9 cellular contexts compared by ENCODE assay signal in genomic region chr6:30101423-30101938, GRCh38. TPM values are rescaled to one million over a fixed set of nuclear protein-coding genes. Genes with fewer than 3 reads are reported as not detected.
DNase-seq lines count a peak whose midpoint lies in the region; ATAC-seq and TF ChIP-seq lines count a peak whose summit lies in the region.
"Had no signal": no experiment of that assay in that cellular context is flagged by ENCODE, and none has a peak within 500 bp of the region (broad histone marks: within the 10 kb centered on the region; RNA-seq: fewer than 3 reads in every experiment).

No MANE protein-coding gene starts in this region.

- peak overlapping the region; percentile 57 for H3K4me3 ChIP-seq in DOHH2 (ENCODE audit: low read length)

- no peak for TF ChIP-seq CTCF in DOHH2 (IDR thresholded peaks at IDR 0.05; ENCODE audit: low read depth, low read length, poor library complexity, severe bottlenecking)
- no peak for TF ChIP-seq CTCF in endothelial cell (IDR thresholded peaks at IDR 0.05; ENCODE audit: unreplicated experiment)

- H3F3A ChIP-seq in DOHH2 (ENCODE audit: control insufficient read depth, insufficient read depth) = peaks cover 4% of the 10 kb centered on the region; the same call in 1 of the 2 replicates

- no peaks in the 10 kb centered on the region for H3K9me3 ChIP-seq in DOHH2 (ENCODE audit: control insufficient read depth, insufficient read depth, low read length)

- H3K9me3 Mint-ChIP-seq in endothelial cell (ENCODE audit: unreplicated experiment) = no peaks in the 10 kb centered on the region
- H3K9me3 Mint-ChIP-seq in naive thymus-derived CD8-positive, alpha-beta T cell = no peaks in the 10 kb centered on the region

- peak overlapping the region; percentile 39 for H3K27ac Mint-ChIP-seq in endothelial cell (ENCODE audit: unreplicated experiment)
- peak overlapping the region in 9 of 10 donors; percentile 12 to 81 (median 57) for H3K27ac Mint-ChIP-seq in naive thymus-derived CD8-positive, alpha-beta T cell

- H3K27ac ChIP-seq in DOHH2 (ENCODE audit: low read depth, low read length) = no peak overlapping the region

- peaks cover 8% of the 10 kb centered on the region for H3K27me3 Mint-ChIP-seq in endothelial cell (ENCODE audit: unreplicated experiment)
- H3K27me3 Mint-ChIP-seq in naive thymus-derived CD8-positive, alpha-beta T cell = peaks cover 17 to 53% (median 45%) of the 10 kb centered on the region in 5 donors

- peaks cover 53% of the 10 kb centered on the region for H3K4me1 Mint-ChIP-seq in endothelial cell (ENCODE audit: unreplicated experiment)
- peaks cover 31 to 58% (median 51%) of the 10 kb centered on the region in 4 donors for H3K4me1 Mint-ChIP-seq in naive thymus-derived CD8-positive, alpha-beta T cell

- peak overlapping the region; percentile 75 for H3K4me2 ChIP-seq in DOHH2 (ENCODE audit: low read length)

- peaks cover 31% of the 10 kb centered on the region for H3K4me1 ChIP-seq in DOHH2 (ENCODE audit: control insufficient read depth, low read length)

- no peaks in the 10 kb centered on the region for H3K36me3 Mint-ChIP-seq in endothelial cell (ENCODE audit: low read depth, unreplicated experiment)
- no peaks in the 10 kb centered on the region for H3K36me3 Mint-ChIP-seq in naive thymus-derived CD8-positive, alpha-beta T cell

- no peaks in the 10 kb centered on the region for H3K9me2 ChIP-seq in DOHH2 (replicated peaks; ENCODE audit: control insufficient read depth, low read length)

- no peak for ATAC-seq in naive thymus-derived CD8-positive, alpha-beta T cell
- ATAC-seq in HG03442 (IDR thresholded peaks at IDR 0.05; ENCODE audit: unreplicated experiment) = no peak

- POLR2A ChIA-PET in naive thymus-derived CD8-positive, alpha-beta T cell (lab: Charles Lee) = interaction anchor here (1.0 to 3.6 kb wide), 4 partner anchors 8 to 40 kb away, joined by 3 to 18 read pairs (median 10); partner anchors contain the start of genes POLR1H and PPP1R11

- peaks cover 69% of the 10 kb centered on the region for H3K27me3 ChIP-seq in DOHH2 (ENCODE audit: control insufficient read depth, low read length)

- no peaks in the 10 kb centered on the region for H3K36me3 ChIP-seq in DOHH2 (ENCODE audit: control insufficient read depth, low read length)

- H3K79me2 ChIP-seq in DOHH2 (ENCODE audit: control insufficient read depth, low read length) = no peaks in the 10 kb centered on the region

- H4K20me1 ChIP-seq in DOHH2 (ENCODE audit: control insufficient read depth, insufficient read depth, low read depth, low read length) = no peaks in the 10 kb centered on the region

- H3K4me3 Mint-ChIP-seq in endothelial cell (ENCODE audit: unreplicated experiment) = peak overlapping the region; percentile 80
- H3K4me3 Mint-ChIP-seq in naive thymus-derived CD8-positive, alpha-beta T cell = peak overlapping the region; percentile 77 to 94 (median 86)

- DNase-seq in RPMI8226 (peak; percentile 42), endothelial cell (ENCODE audit: low spot score) (peak; percentile 17), Ammon's horn (ENCODE audit: low spot score) (no peak), SK-N-DZ (ENCODE audit: low spot score) (no peak), mesenteric fat pad (ENCODE audit: low spot score) (no peak)
- DNase-seq in naive thymus-derived CD8-positive, alpha-beta T cell = peak in 2 of 10 donors; percentile 18 to 24

RNA-seq across cellular contexts. Expression of gene TRIM31, which starts 11.4 kb away (rescaled TPM):
- total RNA-seq in endothelial cell (ENCODE audit: unreplicated experiment) (not detected), mesenteric fat pad (not detected)
- total RNA-seq in naive thymus-derived CD8-positive, alpha-beta T cell = not detected
- polyA plus RNA-seq in naive thymus-derived CD8-positive, alpha-beta T cell = under 1 TPM in 1 of 3 donors, not detected in 2; 0.07 TPM
- not detected in 2 replicates for polyA plus RNA-seq in SK-N-DZ (2014; cell fraction: cytosol; rRNA removed)
- polyA plus RNA-seq in SK-N-DZ (2014; cell fraction: nucleus; rRNA removed) = not detected in 2 replicates
- total RNA-seq: pulmonary artery endothelial cell had no signal

RNA-seq across cellular contexts. Expression of gene RNF39, which starts 25.9 kb away (rescaled TPM):
- total RNA-seq in endothelial cell (ENCODE audit: unreplicated experiment) = not detected
- total RNA-seq in naive thymus-derived CD8-positive, alpha-beta T cell = not detected
- under 1 TPM in 1 of 3 donors, not detected in 2; 0.10 TPM for polyA plus RNA-seq in naive thymus-derived CD8-positive, alpha-beta T cell
- 0.20 and 0.45 TPM in 2 replicates for polyA plus RNA-seq in SK-N-DZ (2014; cell fraction: cytosol; rRNA removed)
- polyA plus RNA-seq in SK-N-DZ (2014; cell fraction: nucleus; rRNA removed) = 0.07 and 0.14 TPM in 2 replicates
- not detected for total RNA-seq in mesenteric fat pad
- total RNA-seq: pulmonary artery endothelial cell had no signal

RNA-seq across cellular contexts. Expression of gene TRIM40, which starts 34.5 kb away (rescaled TPM):
- not detected for total RNA-seq in endothelial cell (ENCODE audit: unreplicated experiment)
- total RNA-seq in naive thymus-derived CD8-positive, alpha-beta T cell = not detected
- polyA plus RNA-seq in naive thymus-derived CD8-positive, alpha-beta T cell = not detected
- polyA plus RNA-seq in SK-N-DZ (2014; cell fraction: cytosol; rRNA removed) = 0.08 TPM in 1 of 2 replicates, not detected in the other
- 0.09 TPM in 1 of 2 replicates, not detected in the other for polyA plus RNA-seq in SK-N-DZ (2014; cell fraction: nucleus; rRNA removed)
- not detected for total RNA-seq in mesenteric fat pad
- total RNA-seq: pulmonary artery endothelial cell had no signal

RNA-seq across cellular contexts. Expression of gene PPP1R11, which starts 34.5 kb away (rescaled TPM):
- total RNA-seq in endothelial cell (ENCODE audit: unreplicated experiment) (39.3 TPM), mesenteric fat pad (41.1 TPM)
- 10 to 100 TPM; 56.6 to 58.1 TPM for total RNA-seq in naive thymus-derived CD8-positive, alpha-beta T cell
- 100 to 1,000 TPM in 2 of 3 donors, 10 to 100 TPM in 1; 97.6 to 108 (median 101) TPM for polyA plus RNA-seq in naive thymus-derived CD8-positive, alpha-beta T cell
- 35.4 and 42.7 TPM in 2 replicates for polyA plus RNA-seq in SK-N-DZ (2014; cell fraction: cytosol; rRNA removed)
- 18.3 and 21.3 TPM in 2 replicates for polyA plus RNA-seq in SK-N-DZ (2014; cell fraction: nucleus; rRNA removed)

RNA-seq across cellular contexts. Expression of gene POLR1H, which starts 40.4 kb away (rescaled TPM):
- 39.0 TPM for total RNA-seq in endothelial cell (ENCODE audit: unreplicated experiment)
- total RNA-seq in naive thymus-derived CD8-positive, alpha-beta T cell = 10 to 100 TPM; 35.9 to 38.5 TPM
- polyA plus RNA-seq in naive thymus-derived CD8-positive, alpha-beta T cell = 100 to 1,000 TPM in 1 of 3 donors, 10 to 100 TPM in 2; 60.8 to 110 (median 93.5) TPM
- polyA plus RNA-seq in SK-N-DZ (2014; cell fraction: cytosol; rRNA removed) = 51.4 and 54.4 TPM in 2 replicates
- polyA plus RNA-seq in SK-N-DZ (2014; cell fraction: nucleus; rRNA removed) = 33.3 and 36.2 TPM in 2 replicates
- 21.1 TPM for total RNA-seq in mesenteric fat pad

Comparison
In these comparisons a context has a peak if more than half of its experiments do, and no peak if none do; other contexts are left out.
1. DNase-seq: peak in RPMI8226 (single experiment) and endothelial cell (single experiment); none in Ammon's horn (single experiment), SK-N-DZ (single experiment) and mesenteric fat pad (single experiment).